In the genomic region with DNA sequence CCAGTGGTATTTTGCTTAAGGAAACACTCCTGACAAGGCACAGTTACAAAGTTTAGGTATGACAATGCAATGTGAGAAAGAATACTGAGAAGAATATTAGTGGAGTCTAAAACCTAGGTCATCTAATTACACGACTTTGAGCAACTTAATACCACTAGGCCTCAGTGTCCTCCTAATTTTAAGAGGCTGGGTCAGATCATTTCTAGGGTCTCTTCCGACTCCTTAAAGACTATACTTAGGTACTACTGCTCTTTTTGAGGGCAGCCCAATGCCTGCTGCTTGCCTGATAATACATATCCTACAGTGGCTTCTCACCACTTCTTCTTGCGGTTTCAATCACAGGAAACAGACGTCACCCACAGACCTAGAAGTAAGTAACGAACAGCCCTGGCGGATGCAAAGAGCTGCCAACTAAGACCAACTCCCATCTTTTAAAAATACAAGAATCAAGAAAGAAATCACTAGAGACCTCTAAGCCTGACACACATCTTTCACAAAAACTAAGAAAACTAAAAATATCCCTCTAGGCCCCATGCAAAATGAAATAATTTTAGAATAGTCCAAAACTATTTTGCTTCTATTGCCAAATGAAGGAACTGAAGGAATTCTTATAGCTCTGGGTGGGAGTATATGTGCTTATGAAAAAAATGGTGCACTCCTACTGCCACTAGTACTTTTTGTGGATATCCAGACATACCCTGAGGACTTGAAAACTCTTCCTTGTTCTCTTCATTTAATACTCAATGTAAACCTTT, we compare ENCODE assay signal across 8 cellular contexts. TPM values are rescaled to one million over a fixed set of nuclear protein-coding genes. Genes with fewer than 3 reads are reported as not detected.
DNase-seq lines count a peak whose midpoint lies in the region; ATAC-seq, FAIRE-seq and TF ChIP-seq lines count a peak whose summit lies in the region.

No MANE protein-coding gene starts in this region.

- 0 out of 2 replicates have a peak, but pooled peaks cover 4% of the 10 kb centered on the region for H4K20me1 ChIP-seq in K562 (replicated peaks; ENCODE audit: control insufficient read depth, insufficient read depth, low read length)

- peaks cover 99% of the 10 kb centered on the region for H3K79me2 ChIP-seq in K562 (ENCODE audit: control insufficient read depth, insufficient read depth, low read length)

- H3K36me3 ChIP-seq in K562 (ENCODE audit: control insufficient read depth, insufficient read depth, low read length), result peaks cover 52% of the 10 kb centered on the region
- no peaks in the 10 kb centered on the region for H3K36me3 ChIP-seq in mucosa of descending colon (ENCODE audit: low read depth)

- no peaks in the 10 kb centered on the region for H3K9me1 ChIP-seq in K562 (ENCODE audit: control insufficient read depth, insufficient read depth, low read length)

- FAIRE-seq in K562 (lab: Jason Lieb, UNC), result peak; percentile 97

- no peak overlapping the region for H2AFZ ChIP-seq in K562 (ENCODE audit: low read depth, low read length)

- peak overlapping the region; percentile 66 for H3K4me2 ChIP-seq in K562 (ENCODE audit: insufficient read depth, low read length)

- TF ChIP-seq CTCF in K562 (IDR thresholded peaks at IDR 0.05 in 2 of 3, conservative IDR thresholded peaks at IDR 0.05 in 1 of 3; ENCODE audit: insufficient read depth in 2 of 3, low read depth in 1 of 3, low read length in 3 of 3) (no peak), mucosa of descending colon (IDR thresholded peaks at IDR 0.05) (no peak), omental fat pad (IDR thresholded peaks at IDR 0.05) (no peak)

- peak; percentile 72 for DNase-seq in T-helper 22 cell (ENCODE audit: low read depth)
- DNase-seq in K562 (ENCODE audit: extremely low read depth in 1 of 4, low spot score in 3 of 4), result peak in 3 of 4 experiments; percentile 17 to 93 (median 73)
- peak in 1 of 3 donors; percentile 71 for DNase-seq in mucosa of descending colon
- peak; percentile 84 for DNase-seq in stromal cell of bone marrow (ENCODE audit: low read depth)
- DNase-seq in omental fat pad (ENCODE audit: low spot score), result no peak
- DNase-seq in DMS53 (lab: John Stamatoyannopoulos, UW), result no peak

- WGBS in K562 (ENCODE audit: insufficient coverage, low coverage, missing lambda C conversion rate), result 0% methylated on average over 6 of the region's 6 CpGs

- H3K27ac ChIP-seq in K562 (ENCODE audit: extremely low read depth, low read depth, low read length), result peak overlapping the region; percentile 86

- POLR2A ChIA-PET in K562 (lab: Yijun Ruan, JAX), result interaction anchor here (0.5 to 2.1 kb wide), 5 partner anchors 9 to 91 kb away, joined by 3 to 17 read pairs (median 7); no protein-coding TSS in a partner anchor

- TF ChIP-seq EP300 in K562 (IDR thresholded peaks at IDR 0.05; ENCODE audit: low read length), result peak; percentile 98

- no peak for TF ChIP-seq POLR2A in K562 (conservative IDR thresholded peaks at IDR 0.05)

- intact Hi-C loops in K562 (cut with micrococcal nuclease), result loop anchor here (1.0 to 2.0 kb wide), 2 partner anchors 8 to 13 kb away; partner anchors contain the start of gene DIAPH1
- intact Hi-C loops in mucosa of descending colon (cut with DNase I, micrococcal nuclease), result no loop called here

- CTCF ChIA-PET in K562 (lab: Yijun Ruan, JAX; ENCODE audit: low intra/inter-chr PET ratio), result no interaction called here

- no peaks in the 10 kb centered on the region for H3K9me3 ChIP-seq in K562 (replicated peaks; ENCODE audit: control insufficient read depth, insufficient read depth, low read depth, low read length)
- no peaks in the 10 kb centered on the region for H3K9me3 ChIP-seq in mucosa of descending colon

- H3K4me3 ChIP-seq in K562, result no peak overlapping the region
- H3K4me3 ChIP-seq in mucosa of descending colon, result no peak overlapping the region

- peak in 1 of 2 experiments; percentile 18; a peak in 1 of 4 replicates for TF ChIP-seq RAD21 in K562 (CRISPR knock-in tag; conservative IDR thresholded peaks at IDR 0.05 in 1 of 2, IDR thresholded peaks at IDR 0.05 in 1 of 2)

- no peaks in the 10 kb centered on the region for H3K27me3 ChIP-seq in K562 (ENCODE audit: control insufficient read depth in 2 of 2, insufficient read depth in 2 of 2, low read length in 2 of 2)

- ATAC-seq in GM19328 (IDR thresholded peaks at IDR 0.05; ENCODE audit: unreplicated experiment) (peak; percentile 94), HG03280 (IDR thresholded peaks at IDR 0.05; ENCODE audit: unreplicated experiment) (peak; percentile 94), K562 (peak; percentile 86), mucosa of descending colon (peak; percentile 77), omental fat pad (ENCODE audit: low FRiP score) (no peak)

- no TSS peak for BruUV-seq in K562 (replicated peaks; lab: Mats Ljungman, UMichigan)

- peak overlapping the region in 1 of 2 experiments; percentile 51; a peak in 2 of 4 replicates for H3K9ac ChIP-seq in K562 (ENCODE audit: insufficient read depth in 1 of 2, low read depth in 2 of 2, low read length in 2 of 2)

- in situ Hi-C loops in K562 (cut with MboI), result no loop called here

- peaks cover 9 to 54% of the 10 kb centered on the region in 2 experiments; a peak in 4 of 5 replicates for H3K4me1 ChIP-seq in K562 (replicated peaks in 1 of 2; ENCODE audit: control insufficient read depth in 2 of 2, insufficient read depth in 2 of 2, low read length in 2 of 2)
- peaks cover 13% of the 10 kb centered on the region for H3K4me1 ChIP-seq in mucosa of descending colon (ENCODE audit: low read depth)

RNA-seq across cellular contexts. Expression of gene DIAPH1, which starts 13.1 kb away (rescaled TPM):
- 295 and 514 TPM in 2 replicates for total RNA-seq in K562 (2011; cell fraction: chromatin; rRNA removed; ENCODE audit: low replicate concordance)
- total RNA-seq in K562 (2011; cell fraction: nucleolus; rRNA removed), result 151 and 162 TPM in 2 replicates
- total RNA-seq in K562 (2011; cell fraction: nucleoplasm; rRNA removed), result 271 and 317 TPM in 2 replicates
- total RNA-seq in K562 (2014; rRNA removed) (90.1 and 91.4 TPM in 2 replicates), K562 (2014; rRNA removed; fragmentation: Illumina TruSeq; extraction: Trizol) (73.7 and 84.9 TPM in 2 replicates), K562 (2015; rRNA removed; fragmentation: Illumina TruSeq; extraction: Trizol) (60.8 and 68.0 TPM in 2 replicates), K562 (2021) (268 and 328 TPM in 2 replicates), mucosa of descending colon (10 to 100 TPM; 53.3 to 87.7 (median 82.7) TPM), omental fat pad (10 to 100 TPM; 35.5 to 93.2 (median 47.9) TPM)
- polyA plus RNA-seq in K562 (2011; rRNA removed) (146 and 159 TPM in 2 replicates), K562 (2014; fragmentation: Illumina TruSeq; extraction: Trizol) (261 and 291 TPM in 2 replicates), K562 (2014; fragmentation: Nextera tagmentation; extraction: Ambion mirVana) (10 to 100 TPM; 75.8 to 97.8 TPM), K562 (2014; rRNA removed) (131 and 168 TPM in 2 replicates)
- polyA plus RNA-seq in K562 (2011; cell fraction: cytosol; rRNA removed), result 137 TPM in 2 replicates
- polyA plus RNA-seq in K562 (2011; cell fraction: nucleus; rRNA removed), result 325 and 501 TPM in 2 replicates
- 172 and 199 TPM in 2 replicates for polyA plus RNA-seq in K562 (2012)
- 279 and 286 TPM in 2 replicates for polyA minus RNA-seq in K562 (2011; rRNA and poly(A)+ RNA removed)
- polyA minus RNA-seq in K562 (2011; cell fraction: cytosol; rRNA and poly(A)+ RNA removed), result 184 and 249 TPM in 2 replicates
- 108 and 288 TPM in 2 replicates for polyA minus RNA-seq in K562 (2011; cell fraction: nucleus; rRNA and poly(A)+ RNA removed)

RNA-seq across cellular contexts. Expression of gene HDAC3, which starts 30.9 kb away (rescaled TPM):
- 380 and 433 TPM in 2 replicates for total RNA-seq in K562 (2011; cell fraction: chromatin; rRNA removed; ENCODE audit: low replicate concordance)
- 249 and 274 TPM in 2 replicates for total RNA-seq in K562 (2011; cell fraction: nucleolus; rRNA removed)
- total RNA-seq in K562 (2011; cell fraction: nucleoplasm; rRNA removed), result 332 and 388 TPM in 2 replicates
- 111 and 160 TPM in 2 replicates for total RNA-seq in K562 (2014; rRNA removed)
- total RNA-seq in K562 (2014; rRNA removed; fragmentation: Illumina TruSeq; extraction: Trizol), result 118 and 129 TPM in 2 replicates
- total RNA-seq in K562 (2015; rRNA removed; fragmentation: Illumina TruSeq; extraction: Trizol), result 116 and 130 TPM in 2 replicates
- total RNA-seq in K562 (2021), result 114 and 119 TPM in 2 replicates
- 190 and 191 TPM in 2 replicates for polyA plus RNA-seq in K562 (2011; rRNA removed)
- polyA plus RNA-seq in K562 (2011; cell fraction: cytosol; rRNA removed), result 207 and 230 TPM in 2 replicates
- polyA plus RNA-seq in K562 (2011; cell fraction: nucleus; rRNA removed), result 365 and 426 TPM in 2 replicates
- polyA plus RNA-seq in K562 (2012), result 77.6 and 93.4 TPM in 2 replicates
- polyA plus RNA-seq in K562 (2014; fragmentation: Illumina TruSeq; extraction: Trizol), result 144 and 153 TPM in 2 replicates
- 100 to 1,000 TPM in 1 of 2 experiments, 10 to 100 TPM in 1; 89.7 to 107 TPM for polyA plus RNA-seq in K562 (2014; fragmentation: Nextera tagmentation; extraction: Ambion mirVana)
- 120 and 137 TPM in 2 replicates for polyA plus RNA-seq in K562 (2014; rRNA removed)
- 136 and 147 TPM in 2 replicates for polyA minus RNA-seq in K562 (2011; rRNA and poly(A)+ RNA removed)
- polyA minus RNA-seq in K562 (2011; cell fraction: cytosol; rRNA and poly(A)+ RNA removed), result 73.0 and 87.2 TPM in 2 replicates
- polyA minus RNA-seq in K562 (2011; cell fraction: nucleus; rRNA and poly(A)+ RNA removed), result 80.6 and 114 TPM in 2 replicates
- 10 to 100 TPM; 45.1 to 47.0 (median 45.8) TPM for total RNA-seq in mucosa of descending colon
- 10 to 100 TPM; 31.5 to 50.6 (median 38.5) TPM for total RNA-seq in omental fat pad

RNA-seq across cellular contexts. Expression of gene RELL2, which starts 31.1 kb away (rescaled TPM):
- total RNA-seq in K562 (2011; cell fraction: chromatin; rRNA removed; ENCODE audit: low replicate concordance), result 14.3 and 44.8 TPM in 2 replicates
- 46.6 and 54.9 TPM in 2 replicates for total RNA-seq in K562 (2011; cell fraction: nucleolus; rRNA removed)
- total RNA-seq in K562 (2011; cell fraction: nucleoplasm; rRNA removed), result 22.9 and 26.5 TPM in 2 replicates
- total RNA-seq in K562 (2014; rRNA removed) (30.7 and 35.5 TPM in 2 replicates), K562 (2014; rRNA removed; fragmentation: Illumina TruSeq; extraction: Trizol) (5.0 and 7.0 TPM in 2 replicates), K562 (2015; rRNA removed; fragmentation: Illumina TruSeq; extraction: Trizol) (14.1 and 14.3 TPM in 2 replicates), K562 (2021) (22.9 and 23.3 TPM in 2 replicates), mucosa of descending colon (1 to 10 TPM; 2.3 to 3.9 (median 3.3) TPM), omental fat pad (1 to 10 TPM; 1.0 to 4.3 (median 2.9) TPM)
- polyA plus RNA-seq in K562 (2011; rRNA removed) (17.4 and 17.9 TPM in 2 replicates), K562 (2014; fragmentation: Illumina TruSeq; extraction: Trizol) (13.3 and 19.8 TPM in 2 replicates), K562 (2014; fragmentation: Nextera tagmentation; extraction: Ambion mirVana) (under 1 TPM; 0.06 to 0.76 TPM), K562 (2014; rRNA removed) (33.8 and 36.0 TPM in 2 replicates)
- polyA plus RNA-seq in K562 (2011; cell fraction: cytosol; rRNA removed), result 15.7 and 32.1 TPM in 2 replicates
- 65.3 and 140 TPM in 2 replicates for polyA plus RNA-seq in K562 (2011; cell fraction: nucleus; rRNA removed)
- 4.8 and 10.5 TPM in 2 replicates for polyA plus RNA-seq in K562 (2012)
- polyA minus RNA-seq in K562 (2011; rRNA and poly(A)+ RNA removed), result 6.0 and 11.9 TPM in 2 replicates
- 7.4 and 8.4 TPM in 2 replicates for polyA minus RNA-seq in K562 (2011; cell fraction: cytosol; rRNA and poly(A)+ RNA removed)
- 18.0 and 23.8 TPM in 2 replicates for polyA minus RNA-seq in K562 (2011; cell fraction: nucleus; rRNA and poly(A)+ RNA removed)

RNA-seq across cellular contexts. Expression of gene FCHSD1, which starts 45.5 kb away (rescaled TPM):
- total RNA-seq in K562 (2011; cell fraction: chromatin; rRNA removed; ENCODE audit: low replicate concordance), result 160 and 307 TPM in 2 replicates
- 128 and 139 TPM in 2 replicates for total RNA-seq in K562 (2011; cell fraction: nucleolus; rRNA removed)
- total RNA-seq in K562 (2011; cell fraction: nucleoplasm; rRNA removed), result 143 and 150 TPM in 2 replicates
- total RNA-seq in K562 (2014; rRNA removed) (19.2 and 20.6 TPM in 2 replicates), K562 (2014; rRNA removed; fragmentation: Illumina TruSeq; extraction: Trizol) (7.0 and 7.9 TPM in 2 replicates), K562 (2015; rRNA removed; fragmentation: Illumina TruSeq; extraction: Trizol) (12.9 and 13.7 TPM in 2 replicates), K562 (2021) (19.2 and 26.5 TPM in 2 replicates), mucosa of descending colon (10 to 100 TPM; 16.3 to 23.3 (median 17.6) TPM), omental fat pad (10 to 100 TPM; 11.2 to 19.7 (median 15.5) TPM)
- polyA plus RNA-seq in K562 (2011; rRNA removed) (24.8 and 36.2 TPM in 2 replicates), K562 (2014; fragmentation: Illumina TruSeq; extraction: Trizol) (13.6 and 20.6 TPM in 2 replicates), K562 (2014; fragmentation: Nextera tagmentation; extraction: Ambion mirVana) (under 1 TPM; 0.35 to 0.84 TPM), K562 (2014; rRNA removed) (28.6 and 37.5 TPM in 2 replicates)
- 11.3 and 18.8 TPM in 2 replicates for polyA plus RNA-seq in K562 (2011; cell fraction: cytosol; rRNA removed)
- 300 and 346 TPM in 2 replicates for polyA plus RNA-seq in K562 (2011; cell fraction: nucleus; rRNA removed)
- polyA plus RNA-seq in K562 (2012), result 16.4 and 35.9 TPM in 2 replicates
- polyA minus RNA-seq in K562 (2011; rRNA and poly(A)+ RNA removed), result 7.8 and 12.4 TPM in 2 replicates
- polyA minus RNA-seq in K562 (2011; cell fraction: cytosol; rRNA and poly(A)+ RNA removed), result 12.8 and 13.1 TPM in 2 replicates
- polyA minus RNA-seq in K562 (2011; cell fraction: nucleus; rRNA and poly(A)+ RNA removed), result 43.8 and 62.2 TPM in 2 replicates

Comparison
In these comparisons a context has a peak if more than half of its experiments do, and no peak if none do; other contexts are left out.
1. DNase-seq: peak in T-helper 22 cell (single experiment), K562 (3 of 4) and stromal cell of bone marrow (single experiment); none in omental fat pad (single experiment) and DMS53 (single experiment).